ENCODE assay signal across 24 cellular contexts in the genomic region with DNA sequence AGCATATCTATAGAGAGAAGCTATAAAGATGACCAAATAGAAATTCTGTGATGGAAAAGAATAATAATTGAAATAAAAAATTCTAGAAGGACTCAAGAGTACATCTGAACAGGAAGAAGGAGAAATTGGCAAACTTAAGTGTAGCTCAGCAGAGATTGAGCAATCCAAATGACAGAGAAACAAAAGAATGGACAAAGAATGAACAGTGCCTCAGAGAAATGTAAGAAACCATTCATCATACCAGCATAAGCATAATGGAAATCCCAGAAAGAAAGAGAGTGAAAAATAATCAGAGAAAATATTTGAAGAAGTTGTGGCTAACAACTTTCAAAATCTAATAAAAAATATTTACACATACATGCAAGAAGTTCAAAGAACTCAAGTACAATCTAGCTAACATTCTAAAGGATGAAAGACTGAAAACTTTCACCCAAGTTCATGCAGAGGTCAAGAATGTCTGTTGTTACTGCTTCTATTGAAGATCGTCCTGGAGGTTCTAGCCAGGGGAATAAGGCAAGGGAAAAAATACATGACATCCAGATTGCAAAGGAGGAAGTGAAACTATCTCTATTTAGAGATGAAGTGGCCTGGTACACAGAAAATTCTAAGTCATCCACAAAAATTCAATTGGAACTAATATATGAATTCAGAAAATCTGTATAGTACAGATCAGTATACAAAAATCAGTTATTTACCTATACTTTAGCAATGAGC.
DNase-seq lines count a peak whose midpoint lies in the region; ATAC-seq, FAIRE-seq and TF ChIP-seq lines count a peak whose summit lies in the region.
"Had no signal": no experiment of that assay in that cellular context is flagged by ENCODE, and none has a peak within 500 bp of the region (broad histone marks: within the 10 kb centered on the region; RNA-seq: fewer than 3 reads in every experiment).

No MANE protein-coding gene starts in this region.

- H3K4me1 Mint-ChIP-seq in neural crest cell, result peaks cover 19% of the 10 kb centered on the region
- H3K4me1 Mint-ChIP-seq: activated B cell treated with CpG ODN at 0.5 μM for 24 hours had no signal

- H3K27ac ChIP-seq in substantia nigra (ENCODE audit: low read depth, low read length, poor library complexity, severe bottlenecking), result no peak overlapping the region
- H3K27ac ChIP-seq: foreskin keratinocyte, SJSA1, vagina had no signal

- no peak for ATAC-seq in GM18511 (IDR thresholded peaks at IDR 0.05; ENCODE audit: unreplicated experiment)
- ATAC-seq: CD8-positive, alpha-beta T cell; foreskin keratinocyte had no signal

- H3K9me3 Mint-ChIP-seq in neural crest cell, result no peaks in the 10 kb centered on the region
- H3K9me3 Mint-ChIP-seq: CD8-positive, alpha-beta T cell had no signal

- peak overlapping the region; percentile 22 for H3K27ac Mint-ChIP-seq in neural crest cell (ENCODE audit: unreplicated experiment)
- H3K27ac Mint-ChIP-seq: activated B cell treated with CpG ODN at 0.5 μM for 24 hours; activated CD4-positive, alpha-beta memory T cell treated with anti-CD3 and anti-CD28 coated beads for 36 hours; CD8-positive, alpha-beta T cell had no signal

- H3K4me3 Mint-ChIP-seq in neural crest cell, result no peak overlapping the region
- H3K4me3 Mint-ChIP-seq: activated B cell treated with CpG ODN at 0.5 μM for 24 hours; activated CD4-positive, alpha-beta memory T cell treated with anti-CD3 and anti-CD28 coated beads for 36 hours; CD8-positive, alpha-beta T cell had no signal

- H3K36me3 Mint-ChIP-seq in neural crest cell (ENCODE audit: low read depth), result peaks cover 4% of the 10 kb centered on the region
- H3K36me3 Mint-ChIP-seq: activated CD4-positive, alpha-beta memory T cell treated with anti-CD3 and anti-CD28 coated beads for 36 hours; CD8-positive, alpha-beta T cell had no signal

- no peaks in the 10 kb centered on the region for H3K27me3 Mint-ChIP-seq in neural crest cell (ENCODE audit: low read depth)
- H3K27me3 Mint-ChIP-seq: activated B cell treated with CpG ODN at 0.5 μM for 24 hours; activated CD4-positive, alpha-beta memory T cell treated with anti-CD3 and anti-CD28 coated beads for 36 hours had no signal

- DNase-seq in GM12891 (ENCODE audit: insufficient read length, low spot score) (no peak), NOMO-1 treated with dmso at 0.1 percent for 144 hours (lab: John Stamatoyannopoulos, UW; ENCODE audit: unreplicated experiment) (peak; percentile 23), choroid plexus epithelial cell (ENCODE audit: low read depth) (peak; percentile 93), neural crest cell (ENCODE audit: low read depth, low spot score) (no peak), substantia nigra (lab: John Stamatoyannopoulos, UW) (no peak), NCI-H69 (lab: John Stamatoyannopoulos, UW) (no peak), islet precursor cell (no peak)
- DNase-seq: activated B cell treated with CpG ODN at 0.5 μM for 24 hours; activated CD4-positive, alpha-beta memory T cell treated with anti-CD3 and anti-CD28 coated beads for 36 hours; activated naive CD4-positive, alpha-beta T cell treated with Interleukin-2 at 50 U/mL for 16 hours; CD8-positive, alpha-beta T cell; DMS79; hypothalamus; kidney; mesendoderm; NCI-H1092; NCI-H524; OCI-M1; stimulated activated CD8-positive, alpha-beta memory T cell treated with anti-CD3 and anti-CD28 coated beads, Interleukin-4, amount 100 ng/mL, for 48 hours had no signal

- H3K4me3 ChIP-seq in choroid plexus epithelial cell (ENCODE audit: low read depth, low read length), result no peak overlapping the region
- H3K4me3 ChIP-seq: SJSA1, vagina had no signal

- FAIRE-seq in GM12891 (lab: Jason Lieb, UNC), result no peak
- FAIRE-seq: colon, kidney had no signal

- no peak for TF ChIP-seq POLR2A in GM12891 (IDR thresholded peaks at IDR 0.05; ENCODE audit: low read depth, low read length)

- TF ChIP-seq CTCF in choroid plexus epithelial cell (conservative IDR thresholded peaks at IDR 0.05; ENCODE audit: low read depth, low read length) (no peak), neural crest cell (conservative IDR thresholded peaks at IDR 0.05) (no peak)

TF ChIP-seq in GM12891, 5 proteins besides CTCF, POLR2A, EP300 and RAD21:
- TF ChIP-seq POU2F2 (IDR thresholded peaks at IDR 0.05; ENCODE audit: low read depth, low read length), result no peak
- peak; percentile 75 for TF ChIP-seq SPI1 (IDR thresholded peaks at IDR 0.05; ENCODE audit: low read depth, low read length)
- TF ChIP-seq POLR2AphosphoS5 (IDR thresholded peaks at IDR 0.05; ENCODE audit: low read depth, low read length), result no peak
- TF ChIP-seq PAX5 (IDR thresholded peaks at IDR 0.05; ENCODE audit: insufficient read depth, low read length, severe bottlenecking), result no peak
- TF ChIP-seq TAF1 (IDR thresholded peaks at IDR 0.05; ENCODE audit: low read depth, low read length), result no peak
TF ChIP-seq in GM12891: peak in this region for 1.

Comparison
In these comparisons a context has a peak if more than half of its experiments do, and no peak if none do; other contexts are left out.
1. DNase-seq: peak in NOMO-1 treated with dmso at 0.1 percent for 144 hours (single experiment) and choroid plexus epithelial cell (single experiment); none in GM12891 (single experiment), neural crest cell (single experiment), substantia nigra (0 of 49), NCI-H69 (single experiment) and islet precursor cell (single experiment).